Comparison of ENCODE assay signal across 1 cellular context in genomic region chr6:163416380-163416629, GRCh38.
TF ChIP-seq lines count a peak whose summit lies in the region.

No MANE protein-coding gene starts in this region.

TF ChIP-seq in K562, 482 proteins besides CTCF, POLR2A, EP300 and RAD21 (continued from another document):
- TF ChIP-seq, protein P1, sequence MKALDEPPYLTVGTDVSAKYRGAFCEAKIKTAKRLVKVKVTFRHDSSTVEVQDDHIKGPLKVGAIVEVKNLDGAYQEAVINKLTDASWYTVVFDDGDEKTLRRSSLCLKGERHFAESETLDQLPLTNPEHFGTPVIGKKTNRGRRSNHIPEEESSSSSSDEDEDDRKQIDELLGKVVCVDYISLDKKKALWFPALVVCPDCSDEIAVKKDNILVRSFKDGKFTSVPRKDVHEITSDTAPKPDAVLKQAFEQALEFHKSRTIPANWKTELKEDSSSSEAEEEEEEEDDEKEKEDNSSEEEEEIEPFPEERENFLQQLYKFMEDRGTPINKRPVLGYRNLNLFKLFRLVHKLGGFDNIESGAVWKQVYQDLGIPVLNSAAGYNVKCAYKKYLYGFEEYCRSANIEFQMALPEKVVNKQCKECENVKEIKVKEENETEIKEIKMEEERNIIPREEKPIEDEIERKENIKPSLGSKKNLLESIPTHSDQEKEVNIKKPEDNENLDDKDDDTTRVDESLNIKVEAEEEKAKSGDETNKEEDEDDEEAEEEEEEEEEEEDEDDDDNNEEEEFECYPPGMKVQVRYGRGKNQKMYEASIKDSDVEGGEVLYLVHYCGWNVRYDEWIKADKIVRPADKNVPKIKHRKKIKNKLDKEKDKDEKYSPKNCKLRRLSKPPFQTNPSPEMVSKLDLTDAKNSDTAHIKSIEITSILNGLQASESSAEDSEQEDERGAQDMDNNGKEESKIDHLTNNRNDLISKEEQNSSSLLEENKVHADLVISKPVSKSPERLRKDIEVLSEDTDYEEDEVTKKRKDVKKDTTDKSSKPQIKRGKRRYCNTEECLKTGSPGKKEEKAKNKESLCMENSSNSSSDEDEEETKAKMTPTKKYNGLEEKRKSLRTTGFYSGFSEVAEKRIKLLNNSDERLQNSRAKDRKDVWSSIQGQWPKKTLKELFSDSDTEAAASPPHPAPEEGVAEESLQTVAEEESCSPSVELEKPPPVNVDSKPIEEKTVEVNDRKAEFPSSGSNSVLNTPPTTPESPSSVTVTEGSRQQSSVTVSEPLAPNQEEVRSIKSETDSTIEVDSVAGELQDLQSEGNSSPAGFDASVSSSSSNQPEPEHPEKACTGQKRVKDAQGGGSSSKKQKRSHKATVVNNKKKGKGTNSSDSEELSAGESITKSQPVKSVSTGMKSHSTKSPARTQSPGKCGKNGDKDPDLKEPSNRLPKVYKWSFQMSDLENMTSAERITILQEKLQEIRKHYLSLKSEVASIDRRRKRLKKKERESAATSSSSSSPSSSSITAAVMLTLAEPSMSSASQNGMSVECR (CRISPR knock-in tag; IDR thresholded peaks at IDR 0.05), result no peak
- no peak for TF ChIP-seq JUNB (CRISPR knock-in tag; conservative IDR thresholded peaks at IDR 0.05)
- TF ChIP-seq ZNF512 (tag; IDR thresholded peaks at IDR 0.05), result peak; percentile 52
- no peak for TF ChIP-seq ELF2 (CRISPR knock-in tag; IDR thresholded peaks at IDR 0.05)
- no peak for TF ChIP-seq ZBTB12 (CRISPR knock-in tag; IDR thresholded peaks at IDR 0.05)
- TF ChIP-seq ZNF324 (CRISPR knock-in tag; IDR thresholded peaks at IDR 0.05), result no peak
TF ChIP-seq in K562: peak in this region for 10.
